ENCODE assay signal across 1 cellular context in the genomic region with DNA sequence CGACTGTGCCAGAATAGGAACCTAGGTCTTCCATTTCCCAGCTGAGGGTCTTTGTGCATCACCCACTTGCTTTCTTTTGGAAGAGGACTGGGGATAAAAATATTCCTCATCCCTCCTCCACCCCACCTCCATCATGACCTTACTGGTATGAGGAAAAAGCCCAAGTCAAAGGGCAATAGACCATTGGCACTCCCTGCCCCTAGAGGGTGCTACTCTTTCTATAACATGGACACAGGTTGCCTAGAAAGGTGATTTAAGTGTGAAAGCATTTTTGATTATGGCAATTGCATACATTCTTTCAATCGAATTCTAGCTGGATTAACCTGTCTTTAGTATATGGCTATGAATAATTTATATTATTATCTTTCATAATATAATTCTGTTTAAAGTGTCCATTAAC.
TF ChIP-seq lines count a peak whose summit lies in the region.

No MANE protein-coding gene starts in this region.

TF ChIP-seq in IMR-90, 13 proteins besides CTCF, POLR2A, EP300 and RAD21:
- TF ChIP-seq MAZ (IDR thresholded peaks at IDR 0.05; ENCODE audit: borderline replicate concordance, low read depth, low read length) (no peak), NFE2L2 (IDR thresholded peaks at IDR 0.05; ENCODE audit: low read depth, low read length) (no peak), BHLHE40 (IDR thresholded peaks at IDR 0.05; ENCODE audit: low read depth, low read length) (no peak), RFX5 (IDR thresholded peaks at IDR 0.05; ENCODE audit: low read depth, low read length) (no peak)
- TF ChIP-seq, protein P1, sequence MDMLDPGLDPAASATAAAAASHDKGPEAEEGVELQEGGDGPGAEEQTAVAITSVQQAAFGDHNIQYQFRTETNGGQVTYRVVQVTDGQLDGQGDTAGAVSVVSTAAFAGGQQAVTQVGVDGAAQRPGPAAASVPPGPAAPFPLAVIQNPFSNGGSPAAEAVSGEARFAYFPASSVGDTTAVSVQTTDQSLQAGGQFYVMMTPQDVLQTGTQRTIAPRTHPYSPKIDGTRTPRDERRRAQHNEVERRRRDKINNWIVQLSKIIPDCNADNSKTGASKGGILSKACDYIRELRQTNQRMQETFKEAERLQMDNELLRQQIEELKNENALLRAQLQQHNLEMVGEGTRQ (IDR thresholded peaks at IDR 0.05; ENCODE audit: low read depth, low read length), result no peak
TF ChIP-seq in IMR-90: peak in this region for 0.
